ENCODE assay signal across 8 cellular contexts in the genomic region with DNA sequence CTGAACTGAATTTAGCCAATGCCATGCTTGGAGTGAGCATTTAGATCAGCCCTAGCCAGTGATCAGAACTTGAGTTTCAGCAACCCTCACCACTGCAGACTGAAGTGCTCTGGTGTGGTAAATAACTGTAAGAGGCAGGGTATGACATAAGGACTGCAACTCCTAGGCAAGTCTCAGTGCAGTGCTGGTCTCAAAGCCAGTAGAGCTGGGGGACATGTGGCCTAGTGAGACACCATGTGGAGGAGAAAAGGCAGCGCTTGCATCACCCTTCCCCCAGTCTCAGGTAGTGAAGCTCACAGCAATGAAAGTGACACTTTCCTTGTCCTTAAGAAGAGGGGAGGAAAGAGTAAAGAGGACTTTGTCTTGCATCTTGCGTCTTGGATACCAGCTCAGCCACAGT.
DNase-seq lines count a peak whose midpoint lies in the region; ATAC-seq and TF ChIP-seq lines count a peak whose summit lies in the region.

No MANE protein-coding gene starts in this region.

- TF ChIP-seq POLR2A in thyroid gland (IDR thresholded peaks at IDR 0.05) = no peak

- no peaks in the 10 kb centered on the region for H3K4me1 ChIP-seq in upper lobe of right lung
- no peaks in the 10 kb centered on the region for H3K4me1 ChIP-seq in thyroid gland
- no peaks in the 10 kb centered on the region for H3K4me1 ChIP-seq in right atrium auricular region

- H3K27me3 ChIP-seq in upper lobe of right lung (no peaks in the 10 kb centered on the region), thyroid gland (no peaks in the 10 kb centered on the region), right atrium auricular region (no peaks in the 10 kb centered on the region)

- H3K4me3 ChIP-seq in epithelial cell of proximal tubule (ENCODE audit: low read depth, low read length) (no peak overlapping the region), upper lobe of right lung (no peak overlapping the region), thyroid gland (replicated peaks in 1 of 3) (no peak overlapping the region), right atrium auricular region (no peak overlapping the region)

- H3K9me3 ChIP-seq in upper lobe of right lung (no peaks in the 10 kb centered on the region), thyroid gland (no peaks in the 10 kb centered on the region), right atrium auricular region (no peaks in the 10 kb centered on the region)

- no peak overlapping the region for H3K4me3 Mint-ChIP-seq in activated naive CD4-positive, alpha-beta T cell treated with anti-CD3 and anti-CD28 coated beads for 36 hours
- H3K4me3 Mint-ChIP-seq in CD14-positive monocyte = no peak overlapping the region

- peak; percentile 12 for DNase-seq in activated naive CD4-positive, alpha-beta T cell treated with anti-CD3 and anti-CD28 coated beads for 36 hours
- DNase-seq in activated naive CD4-positive, alpha-beta T cell treated with anti-CD3 and anti-CD28 coated beads, Interleukin-2, amount 50 U/mL, for 72 hours (ENCODE audit: low spot score in 2 of 2) = no peak
- DNase-seq in NCI-H526 (lab: John Stamatoyannopoulos, UW) (peak; percentile 46 to 75), epithelial cell of proximal tubule (ENCODE audit: low read depth) (peak; percentile 27), upper lobe of right lung (no peak), CD14-positive monocyte (ENCODE audit: low spot score) (no peak), thyroid gland (no peak), right atrium auricular region (ENCODE audit: low spot score) (no peak)

- no peak overlapping the region for H3K27ac Mint-ChIP-seq in activated naive CD4-positive, alpha-beta T cell treated with anti-CD3 and anti-CD28 coated beads for 36 hours
- H3K27ac Mint-ChIP-seq in activated naive CD4-positive, alpha-beta T cell treated with anti-CD3 and anti-CD28 coated beads, Interleukin-2, amount 50 U/mL, for 72 hours = no peak overlapping the region
- no peak overlapping the region for H3K27ac Mint-ChIP-seq in CD14-positive monocyte

- TF ChIP-seq CTCF in epithelial cell of proximal tubule (conservative IDR thresholded peaks at IDR 0.05; ENCODE audit: low read depth, low read length) (peak; percentile 77), upper lobe of right lung (IDR thresholded peaks at IDR 0.05) (peak; percentile 11), CD14-positive monocyte (IDR thresholded peaks at IDR 0.05) (no peak), thyroid gland (IDR thresholded peaks at IDR 0.05) (no peak), right atrium auricular region (IDR thresholded peaks at IDR 0.05) (no peak)

- H3K27ac ChIP-seq in upper lobe of right lung (no peak overlapping the region), thyroid gland (no peak overlapping the region), right atrium auricular region (no peak overlapping the region)

- H3K36me3 Mint-ChIP-seq in activated naive CD4-positive, alpha-beta T cell treated with anti-CD3 and anti-CD28 coated beads for 36 hours (ENCODE audit: low read depth) = no peaks in the 10 kb centered on the region
- H3K36me3 Mint-ChIP-seq in activated naive CD4-positive, alpha-beta T cell treated with anti-CD3 and anti-CD28 coated beads, Interleukin-2, amount 50 U/mL, for 72 hours = no peaks in the 10 kb centered on the region
- H3K36me3 Mint-ChIP-seq in CD14-positive monocyte = no peaks in the 10 kb centered on the region

- H3K9me3 Mint-ChIP-seq in activated naive CD4-positive, alpha-beta T cell treated with anti-CD3 and anti-CD28 coated beads for 36 hours = peaks cover 5% of the 10 kb centered on the region
- H3K9me3 Mint-ChIP-seq in activated naive CD4-positive, alpha-beta T cell treated with anti-CD3 and anti-CD28 coated beads, Interleukin-2, amount 50 U/mL, for 72 hours = peaks cover 0 to 5% of the 10 kb centered on the region in 2 donors
- peaks cover 6 to 20% (median 10%) of the 10 kb centered on the region in 7 donors for H3K9me3 Mint-ChIP-seq in CD14-positive monocyte

- intact Hi-C loops in activated naive CD4-positive, alpha-beta T cell treated with anti-CD3 and anti-CD28 coated beads for 36 hours (cut with micrococcal nuclease) = no loop called here
- intact Hi-C loops in upper lobe of right lung (cut with DNase I) = no loop called here
- intact Hi-C loops in CD14-positive monocyte (cut with micrococcal nuclease) = no loop called here
- intact Hi-C loops in thyroid gland (cut with DNase I) = no loop called here

- no peaks in the 10 kb centered on the region for H3K4me1 Mint-ChIP-seq in activated naive CD4-positive, alpha-beta T cell treated with anti-CD3 and anti-CD28 coated beads for 36 hours (ENCODE audit: low read depth)
- no peaks in the 10 kb centered on the region for H3K4me1 Mint-ChIP-seq in CD14-positive monocyte

- no peaks in the 10 kb centered on the region for H3K27me3 Mint-ChIP-seq in activated naive CD4-positive, alpha-beta T cell treated with anti-CD3 and anti-CD28 coated beads for 36 hours (ENCODE audit: low read depth)
- H3K27me3 Mint-ChIP-seq in CD14-positive monocyte (ENCODE audit: low read depth in 3 of 3) = no peaks in the 10 kb centered on the region

- no peak for ATAC-seq in activated naive CD4-positive, alpha-beta T cell treated with anti-CD3 and anti-CD28 coated beads, Interleukin-2, amount 50 U/mL, for 72 hours
- ATAC-seq in upper lobe of right lung = peak; percentile 87

- H3K36me3 ChIP-seq in upper lobe of right lung (no peaks in the 10 kb centered on the region), thyroid gland (no peaks in the 10 kb centered on the region), right atrium auricular region (no peaks in the 10 kb centered on the region)

- CTCF ChIA-PET in activated naive CD4-positive, alpha-beta T cell treated with anti-CD3 and anti-CD28 coated beads for 36 hours (lab: Charles Lee) = no interaction called here

- 56 to 58% methylated on average over 2 of the region's 2 CpGs for WGBS in thyroid gland, 2 donors

Comparison
In these comparisons a context has a peak if more than half of its experiments do, and no peak if none do; other contexts are left out.
1. DNase-seq: peak in activated naive CD4-positive, alpha-beta T cell treated with anti-CD3 and anti-CD28 coated beads for 36 hours (single experiment), NCI-H526 (2 of 2) and epithelial cell of proximal tubule (single experiment); none in activated naive CD4-positive, alpha-beta T cell treated with anti-CD3 and anti-CD28 coated beads, Interleukin-2, amount 50 U/mL, for 72 hours (0 of 2), upper lobe of right lung (single experiment), CD14-positive monocyte (single experiment), thyroid gland (0 of 2) and right atrium auricular region (single experiment).
2. CTCF ChIP-seq: peak in epithelial cell of proximal tubule (single experiment) and upper lobe of right lung (single experiment); none in CD14-positive monocyte (single experiment), thyroid gland (0 of 6) and right atrium auricular region (0 of 2).